ENCODE assay signal across 9 cellular contexts in the genomic region with DNA sequence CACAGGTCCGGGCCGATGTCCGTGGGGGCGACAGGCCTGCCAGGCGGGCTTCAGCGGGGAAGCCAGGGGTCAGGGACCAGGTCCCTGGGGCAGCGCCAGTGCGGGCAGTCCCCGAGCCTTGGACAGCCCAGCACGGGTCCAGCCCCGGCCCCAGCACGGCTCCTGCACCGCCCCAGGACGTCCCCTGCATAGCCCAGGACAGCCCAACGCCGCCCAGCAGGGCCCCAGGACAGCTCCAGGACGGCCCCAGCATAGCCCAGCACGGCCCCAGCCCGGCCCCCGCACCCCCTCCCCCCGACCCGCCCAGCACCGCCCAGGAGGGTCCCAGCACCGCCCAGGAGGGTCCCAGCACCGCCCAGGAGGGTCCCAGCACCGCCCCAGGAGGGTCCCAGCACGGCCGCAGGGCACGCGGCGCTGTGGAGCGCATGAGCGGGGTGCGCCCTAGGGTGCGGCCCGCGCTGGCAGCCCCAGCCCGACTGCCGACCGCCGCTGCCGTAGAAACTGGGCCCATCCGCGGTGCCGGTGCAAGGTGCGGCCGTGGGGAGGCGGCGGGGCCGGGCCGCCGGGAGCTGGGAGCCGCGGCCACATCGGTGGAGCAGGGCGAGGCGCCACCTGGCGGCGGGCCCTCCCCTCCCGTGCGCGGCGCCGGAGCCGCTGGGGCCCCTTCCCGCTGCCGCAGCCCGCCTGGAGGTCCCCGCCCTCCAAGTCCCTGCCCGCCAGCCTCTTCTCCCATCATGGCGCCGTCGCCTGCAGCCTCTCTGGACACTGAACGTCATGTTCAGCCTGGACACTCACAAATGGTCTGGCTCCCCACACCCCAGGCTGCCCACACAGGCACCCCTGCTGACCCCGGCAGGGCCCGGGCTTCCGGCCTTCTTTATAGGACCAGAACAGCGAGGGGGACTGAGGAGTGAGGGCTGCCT.
A peak's percentile ranks its signal among the peaks of the same experiment; 100 is the strongest.
DNase-seq lines count a peak whose midpoint lies in the region; ATAC-seq, FAIRE-seq and TF ChIP-seq lines count a peak whose summit lies in the region.
"Had no signal": no experiment of that assay in that cellular context is flagged by ENCODE, and none has a peak within 500 bp of the region (broad histone marks: within the 10 kb centered on the region; RNA-seq: fewer than 3 reads in every experiment).

No MANE protein-coding gene starts in this region.

- H3K4me3 ChIP-seq in H7 (ENCODE audit: insufficient read depth, low read depth, low read length) (peak overlapping the region; percentile 24), bronchial epithelial cell (ENCODE audit: low read depth, low read length) (no peak overlapping the region), right lobe of liver (peak overlapping the region in 2 of 3 donors; percentile 26 to 46), sigmoid colon (peak overlapping the region in 2 of 4 donors; percentile 30 to 33)
- H3K4me3 ChIP-seq: PC-9 had no signal

- H3K36me3 ChIP-seq in H7 (replicated peaks; ENCODE audit: control insufficient read depth, insufficient read depth, low read length) (no peaks in the 10 kb centered on the region), bronchial epithelial cell (ENCODE audit: control insufficient read depth, insufficient read depth, low read length) (no peaks in the 10 kb centered on the region), right lobe of liver (no peaks in the 10 kb centered on the region), sigmoid colon (no peaks in the 10 kb centered on the region)

- no peak for FAIRE-seq in bronchial epithelial cell (lab: Jason Lieb, UNC)

- 28% methylated on average over 3 of the region's 78 CpGs for WGBS in right lobe of liver (ENCODE audit: insufficient coverage, low coverage, low lambda C conversion rate, missing lambda C conversion rate)
- 11 to 13% methylated on average over 78 of the region's 78 CpGs for WGBS in sigmoid colon, 2 donors

- TF ChIP-seq POLR2A in right lobe of liver (IDR thresholded peaks at IDR 0.05) (no peak), sigmoid colon (IDR thresholded peaks at IDR 0.05) (no peak)

- H3K4me1 ChIP-seq in right lobe of liver (no peaks in the 10 kb centered on the region), sigmoid colon (peaks cover 0 to 9% (median 9%) of the 10 kb centered on the region in 4 donors)

- peak; percentile 70 to 82 (median 79) for ATAC-seq in right lobe of liver

- H3K27me3 ChIP-seq in H7 (ENCODE audit: control insufficient read depth, insufficient read depth, low read length), result peaks cover 3% of the 10 kb centered on the region; the same call in 1 of the 2 replicates
- H3K27me3 ChIP-seq in bronchial epithelial cell (ENCODE audit: control insufficient read depth, insufficient read depth, low read length), result peaks cover 3% of the 10 kb centered on the region
- peaks cover 0 to 3% of the 10 kb centered on the region in 2 donors for H3K27me3 ChIP-seq in right lobe of liver
- peaks cover 31 to 80% (median 60%) of the 10 kb centered on the region in 3 donors for H3K27me3 ChIP-seq in sigmoid colon

- no peak for TF ChIP-seq EP300 in sigmoid colon (IDR thresholded peaks at IDR 0.05)

- TF ChIP-seq CTCF in VCaP (conservative IDR thresholded peaks at IDR 0.05) (peak; percentile 91), bronchial epithelial cell (IDR thresholded peaks at IDR 0.05; ENCODE audit: insufficient read depth, low read length, severe bottlenecking) (peak; percentile 32), right lobe of liver (IDR thresholded peaks at IDR 0.05) (peak; percentile 53 to 84 (median 56)), sigmoid colon (IDR thresholded peaks at IDR 0.05) (peak in 1 of 4 experiments; percentile 58)

- no peaks in the 10 kb centered on the region for H3K9me3 ChIP-seq in right lobe of liver
- H3K9me3 ChIP-seq in sigmoid colon, result no peaks in the 10 kb centered on the region

- H3K27ac ChIP-seq in VCaP (peak overlapping the region; percentile 22; the same call in 1 of the 2 replicates), right lobe of liver (no peak overlapping the region), sigmoid colon (no peak overlapping the region)
- H3K27ac ChIP-seq: PC-9 had no signal

- intact Hi-C loops in right lobe of liver (cut with DNase I), result loop anchor here in 1 of 2 donors (10.0 kb wide), 1 partner anchor 158 kb away; no protein-coding TSS in a partner anchor
- intact Hi-C loops in sigmoid colon (cut with DNase I), result loop anchor here (10.0 kb wide), 1 partner anchor 158 kb away; no protein-coding TSS in a partner anchor

- DNase-seq in H7 (peak; percentile 97), bronchial epithelial cell (ENCODE audit: low read depth) (no peak), right lobe of liver (peak in 2 of 3 donors; percentile 55 to 61), sigmoid colon (no peak), GM19240 (ENCODE audit: insufficient read length, low spot score) (no peak), NCI-H1417 treated with DMSO at 0.1 percent for 48 hours (lab: John Stamatoyannopoulos, UW) (no peak)
- peak; percentile 53 for DNase-seq in stimulated activated CD8-positive, alpha-beta memory T cell treated with anti-CD3 and anti-CD28 coated beads, Interleukin-15, amount 100 ng/mL, for 24 hours (ENCODE audit: low read depth)

Comparison
In these comparisons a context has a peak if more than half of its experiments do, and no peak if none do; other contexts are left out.
1. DNase-seq: peak in H7 (single experiment), right lobe of liver (2 of 3) and stimulated activated CD8-positive, alpha-beta memory T cell treated with anti-CD3 and anti-CD28 coated beads, Interleukin-15, amount 100 ng/mL, for 24 hours (single experiment); none in bronchial epithelial cell (single experiment), sigmoid colon (single experiment), GM19240 (single experiment) and NCI-H1417 treated with DMSO at 0.1 percent for 48 hours (single experiment).